In genomic region chr19:46840157-46840942, GRCh38 we compare ENCODE assay signal across 1 cellular context.
TF ChIP-seq lines count a peak whose summit lies in the region.

No MANE protein-coding gene starts in this region.

TF ChIP-seq in GM12878, 131 proteins besides CTCF, POLR2A, EP300 and RAD21 (continued from another document):
- TF ChIP-seq ZNF592 (IDR thresholded peaks at IDR 0.05) (no peak), E2F4 (IDR thresholded peaks at IDR 0.05; ENCODE audit: low read depth, low read length) (no peak), YY1 (IDR thresholded peaks at IDR 0.05; ENCODE audit: low read depth, low read length) (peak; percentile 85), STAT3 (IDR thresholded peaks at IDR 0.05; ENCODE audit: low read depth, low read length) (no peak), MYB (IDR thresholded peaks at IDR 0.05; ENCODE audit: borderline replicate concordance, low read depth, low read length) (no peak), SP1 (IDR thresholded peaks at IDR 0.05; ENCODE audit: low read depth, low read length) (peak; percentile 13), HCFC1 (IDR thresholded peaks at IDR 0.05; ENCODE audit: low read length) (no peak), SPI1 (IDR thresholded peaks at IDR 0.05; ENCODE audit: borderline replicate concordance, insufficient read depth, low read depth, low read length) (no peak), MYC (IDR thresholded peaks at IDR 0.05; ENCODE audit: insufficient read depth, insufficient read length, insufficient replicate concordance, low read length, severe bottlenecking) (no peak), NBN (IDR thresholded peaks at IDR 0.05) (0 out of 2 replicates have a peak, but pooled peaks have one; percentile 42), TBL1XR1 (IDR thresholded peaks at IDR 0.05; ENCODE audit: low read depth, low read length) (no peak)
